ENCODE assay signal across 15 cellular contexts in the genomic region with DNA sequence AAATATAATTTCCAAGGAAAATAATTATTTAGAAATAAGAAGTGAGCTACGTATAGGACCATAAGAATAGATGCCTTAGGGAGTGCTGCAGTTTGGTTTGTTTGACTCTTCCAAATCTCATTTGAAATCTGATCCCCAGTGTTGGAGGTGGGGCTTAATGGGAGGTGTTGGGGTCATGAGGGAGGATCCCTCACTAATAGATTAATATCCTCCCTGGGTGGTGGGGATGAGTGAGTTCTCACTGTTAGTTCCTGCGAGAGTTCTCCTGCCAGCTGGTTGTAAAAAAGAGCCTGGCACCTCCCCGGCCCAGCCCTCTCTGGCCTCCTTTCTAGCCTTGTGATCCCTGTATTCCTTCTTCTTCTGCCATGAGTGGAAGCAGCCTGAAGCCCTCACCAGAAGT.
DNase-seq lines count a peak whose midpoint lies in the region; ATAC-seq and TF ChIP-seq lines count a peak whose summit lies in the region.
"Had no signal": no experiment of that assay in that cellular context is flagged by ENCODE, and none has a peak within 500 bp of the region (broad histone marks: within the 10 kb centered on the region; RNA-seq: fewer than 3 reads in every experiment).

No MANE protein-coding gene starts in this region.

- H3K4me1 Mint-ChIP-seq in GM23338 = peaks cover 12% of the 10 kb centered on the region; the same call in 2 of the 3 replicates
- peaks cover 19% of the 10 kb centered on the region for H3K4me1 Mint-ChIP-seq in osteocyte (ENCODE audit: unreplicated experiment)

- H3K27ac ChIP-seq in GM23338 (ENCODE audit: low read depth) (no peak overlapping the region), left ventricle myocardium inferior (replicated peaks) (peak overlapping the region; percentile 64)

- H3K9me3 ChIP-seq in left ventricle myocardium inferior (replicated peaks) = no peaks in the 10 kb centered on the region
- H3K9me3 ChIP-seq: HAP-1, SK-N-SH had no signal

- TF ChIP-seq CTCF in GM23338 (conservative IDR thresholded peaks at IDR 0.05; ENCODE audit: low read depth in 2 of 2) = no peak
- TF ChIP-seq CTCF in left ventricle myocardium inferior (IDR thresholded peaks at IDR 0.05; ENCODE audit: borderline replicate concordance) = no peak
- TF ChIP-seq CTCF in osteocyte (IDR thresholded peaks at IDR 0.05) = no peak
- TF ChIP-seq CTCF in GM13977 (IDR thresholded peaks at IDR 0.05; ENCODE audit: extremely low read depth, insufficient read depth, missing control alignments) = no peak

- intact Hi-C loops in left ventricle myocardium inferior (cut with micrococcal nuclease) = loop anchor here (5.0 kb wide), 2 partner anchors 75 to 205 kb away; no protein-coding TSS in a partner anchor

- H2AFZ ChIP-seq in GM23338 = no peak overlapping the region

- H3K9me3 Mint-ChIP-seq in GM23338 (no peaks in the 10 kb centered on the region), osteocyte (ENCODE audit: unreplicated experiment) (no peaks in the 10 kb centered on the region)

- peak; percentile 66 for ATAC-seq in GM23338

- no peaks in the 10 kb centered on the region for H3F3A ChIP-seq in GM23338 (replicated peaks; ENCODE audit: low read depth)

- H3K9me2 ChIP-seq in GM23338 (ENCODE audit: insufficient read depth) = no peaks in the 10 kb centered on the region
- H3K9me2 ChIP-seq: SK-N-SH had no signal

- H3K4me2 ChIP-seq in GM23338 = no peak overlapping the region
- H3K4me2 ChIP-seq: SK-N-SH had no signal

- H3K36me3 Mint-ChIP-seq in GM23338 (ENCODE audit: low read depth) = no peaks in the 10 kb centered on the region
- peaks cover 2% of the 10 kb centered on the region for H3K36me3 Mint-ChIP-seq in osteocyte (ENCODE audit: unreplicated experiment)

- H3K36me3 ChIP-seq in GM23338 (ENCODE audit: insufficient read depth) (no peaks in the 10 kb centered on the region), left ventricle myocardium inferior (no peaks in the 10 kb centered on the region)
- H3K36me3 ChIP-seq: HAP-1 had no signal

- no peaks in the 10 kb centered on the region for H4K20me1 ChIP-seq in GM23338 (replicated peaks; ENCODE audit: insufficient read depth)

- H3K4me1 ChIP-seq in GM23338 (ENCODE audit: insufficient read depth) (no peaks in the 10 kb centered on the region), left ventricle myocardium inferior (peaks cover 75% of the 10 kb centered on the region)
- H3K4me1 ChIP-seq: HAP-1 had no signal

- H3K79me2 ChIP-seq in GM23338 (replicated peaks; ENCODE audit: insufficient read depth) = no peaks in the 10 kb centered on the region

- H3K27me3 Mint-ChIP-seq in GM23338 (ENCODE audit: insufficient read depth, low read depth, poor library complexity) = no peaks in the 10 kb centered on the region
- no peaks in the 10 kb centered on the region for H3K27me3 Mint-ChIP-seq in osteocyte (ENCODE audit: unreplicated experiment)

- DNase-seq in GM23338 (ENCODE audit: low spot score) = peak; percentile 46
- peak; percentile 17 for DNase-seq in NCI-H69 (lab: John Stamatoyannopoulos, UW)
- no peak for DNase-seq in left ventricle myocardium inferior
- DNase-seq in osteocyte (ENCODE audit: extremely low spot score, unreplicated experiment) = no peak
- no peak for DNase-seq in GM13977 (ENCODE audit: low spot score)
- DNase-seq in stimulated activated naive CD4-positive, alpha-beta T cell (lab: John Stamatoyannopoulos, UW) = no peak
- no peak for DNase-seq in NOMO-1 (lab: John Stamatoyannopoulos, UW; ENCODE audit: unreplicated experiment in 2 of 2)
- DNase-seq: ACHN, COR-L47, NCI-H187 treated with DMSO at 0.1 percent for 48 hours, NCI-H2171, NCI-H446, NCI-H774, SK-N-SH had no signal

- no peaks in the 10 kb centered on the region for H3K27me3 ChIP-seq in GM23338 (ENCODE audit: insufficient read depth)
- no peaks in the 10 kb centered on the region for H3K27me3 ChIP-seq in left ventricle myocardium inferior (ENCODE audit: low read depth)

- H3K4me3 Mint-ChIP-seq in GM23338 = no peak overlapping the region
- no peak overlapping the region for H3K4me3 Mint-ChIP-seq in osteocyte (ENCODE audit: unreplicated experiment)

- in situ Hi-C loops in GM13977 (cut with MboI; ENCODE audit: low pct_unique_long_range_greater_than_20kb, low sequenced_read_pairs, unreplicated experiment) = no loop called here

- H3K27ac Mint-ChIP-seq in GM23338 = no peak overlapping the region
- H3K27ac Mint-ChIP-seq in osteocyte (ENCODE audit: unreplicated experiment) = peak overlapping the region; percentile 14

- H3K4me3 ChIP-seq in GM23338 = no peak overlapping the region
- H3K4me3 ChIP-seq in left ventricle myocardium inferior = no peak overlapping the region
- H3K4me3 ChIP-seq: HAP-1 had no signal

TF ChIP-seq in GM23338, 12 proteins besides CTCF, POLR2A, EP300 and RAD21 (continues in another document):
- TF ChIP-seq STAT1 (IDR thresholded peaks at IDR 0.05; ENCODE audit: unreplicated experiment) (no peak), POLR2AphosphoS5 (IDR thresholded peaks at IDR 0.05; ENCODE audit: low read depth) (no peak), ZNF331 (CRISPR knock-in tag; IDR thresholded peaks at IDR 0.05; ENCODE audit: low read depth) (no peak)
- TF ChIP-seq, protein P1, sequence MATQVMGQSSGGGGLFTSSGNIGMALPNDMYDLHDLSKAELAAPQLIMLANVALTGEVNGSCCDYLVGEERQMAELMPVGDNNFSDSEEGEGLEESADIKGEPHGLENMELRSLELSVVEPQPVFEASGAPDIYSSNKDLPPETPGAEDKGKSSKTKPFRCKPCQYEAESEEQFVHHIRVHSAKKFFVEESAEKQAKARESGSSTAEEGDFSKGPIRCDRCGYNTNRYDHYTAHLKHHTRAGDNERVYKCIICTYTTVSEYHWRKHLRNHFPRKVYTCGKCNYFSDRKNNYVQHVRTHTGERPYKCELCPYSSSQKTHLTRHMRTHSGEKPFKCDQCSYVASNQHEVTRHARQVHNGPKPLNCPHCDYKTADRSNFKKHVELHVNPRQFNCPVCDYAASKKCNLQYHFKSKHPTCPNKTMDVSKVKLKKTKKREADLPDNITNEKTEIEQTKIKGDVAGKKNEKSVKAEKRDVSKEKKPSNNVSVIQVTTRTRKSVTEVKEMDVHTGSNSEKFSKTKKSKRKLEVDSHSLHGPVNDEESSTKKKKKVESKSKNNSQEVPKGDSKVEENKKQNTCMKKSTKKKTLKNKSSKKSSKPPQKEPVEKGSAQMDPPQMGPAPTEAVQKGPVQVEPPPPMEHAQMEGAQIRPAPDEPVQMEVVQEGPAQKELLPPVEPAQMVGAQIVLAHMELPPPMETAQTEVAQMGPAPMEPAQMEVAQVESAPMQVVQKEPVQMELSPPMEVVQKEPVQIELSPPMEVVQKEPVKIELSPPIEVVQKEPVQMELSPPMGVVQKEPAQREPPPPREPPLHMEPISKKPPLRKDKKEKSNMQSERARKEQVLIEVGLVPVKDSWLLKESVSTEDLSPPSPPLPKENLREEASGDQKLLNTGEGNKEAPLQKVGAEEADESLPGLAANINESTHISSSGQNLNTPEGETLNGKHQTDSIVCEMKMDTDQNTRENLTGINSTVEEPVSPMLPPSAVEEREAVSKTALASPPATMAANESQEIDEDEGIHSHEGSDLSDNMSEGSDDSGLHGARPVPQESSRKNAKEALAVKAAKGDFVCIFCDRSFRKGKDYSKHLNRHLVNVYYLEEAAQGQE (IDR thresholded peaks at IDR 0.05; ENCODE audit: unreplicated experiment) = no peak

Comparison
In these comparisons a context has a peak if more than half of its experiments do, and no peak if none do; other contexts are left out.
1. DNase-seq: peak in GM23338 (single experiment) and NCI-H69 (single experiment); none in left ventricle myocardium inferior (single experiment), osteocyte (single experiment), GM13977 (single experiment), stimulated activated naive CD4-positive, alpha-beta T cell (0 of 6) and NOMO-1 (0 of 2).